13 cellular contexts compared by ENCODE assay signal in genomic region chr22:19096555-19096954, GRCh38. TPM values are rescaled to one million over a fixed set of nuclear protein-coding genes. Genes with fewer than 3 reads are reported as not detected.
DNase-seq lines count a peak whose midpoint lies in the region; ATAC-seq and TF ChIP-seq lines count a peak whose summit lies in the region.
"Had no signal": no experiment of that assay in that cellular context is flagged by ENCODE, and none has a peak within 500 bp of the region (broad histone marks: within the 10 kb centered on the region; RNA-seq: fewer than 3 reads in every experiment).

No MANE protein-coding gene starts in this region.

- H3K36me3 ChIP-seq in CD8-positive, alpha-beta T cell (ENCODE audit: insufficient read depth, low read length): peaks cover 11% of the 10 kb centered on the region

- DNase-seq in CD8-positive, alpha-beta T cell: no peak
- no peak for DNase-seq in central memory CD8-positive, alpha-beta T cell (ENCODE audit: low spot score in 2 of 2)
- DNase-seq in stimulated activated effector memory CD8-positive, alpha-beta T cell treated with anti-CD3 and anti-CD28 coated beads, Interleukin-12 subunit alpha, Interleukin-12 subunit beta, amount 100 ng/mL, for 72 hours (ENCODE audit: low spot score in 2 of 2): no peak
- DNase-seq in NCI-H82 (lab: John Stamatoyannopoulos, UW) (no peak), GOT3 (lab: John Stamatoyannopoulos, UW) (no peak)
- DNase-seq: BE2C, DMS53, IMR-90 had no signal

- ATAC-seq in CD8-positive, alpha-beta T cell: no peak
- ATAC-seq in central memory CD8-positive, alpha-beta T cell (replicated peaks; ENCODE audit: extremely low read depth, poor library complexity, severe bottlenecking): no peak
- no peak for ATAC-seq in stimulated activated effector memory CD8-positive, alpha-beta T cell treated with anti-CD3 and anti-CD28 coated beads, Interleukin-12 subunit alpha, Interleukin-12 subunit beta, amount 100 ng/mL, for 72 hours
- ATAC-seq: A549, HCT116 had no signal

- H3K27ac Mint-ChIP-seq in CD8-positive, alpha-beta T cell: peak overlapping the region; percentile 88
- peak overlapping the region in 2 of 3 donors; percentile 2 to 69 for H3K27ac Mint-ChIP-seq in IgD-negative memory B cell
- peak overlapping the region; percentile 9 for H3K27ac Mint-ChIP-seq in central memory CD8-positive, alpha-beta T cell (ENCODE audit: low read depth)
- peak overlapping the region; percentile 4 for H3K27ac Mint-ChIP-seq in stimulated activated effector memory CD8-positive, alpha-beta T cell treated with anti-CD3 and anti-CD28 coated beads, Interleukin-12 subunit alpha, Interleukin-12 subunit beta, amount 100 ng/mL, for 72 hours

- no peak for TF ChIP-seq CTCF in CD8-positive, alpha-beta T cell (IDR thresholded peaks at IDR 0.05)

- CTCF ChIA-PET in CD8-positive, alpha-beta T cell (lab: Charles Lee): interaction anchor here (1.7 kb wide), 1 partner anchor 11 kb away, joined by 3 read pairs; no protein-coding TSS in a partner anchor

- POLR2A ChIA-PET in CD8-positive, alpha-beta T cell (lab: Charles Lee): no interaction called here

- no peaks in the 10 kb centered on the region for H3K27me3 ChIP-seq in CD8-positive, alpha-beta T cell (ENCODE audit: insufficient read depth, low read length)
- H3K27me3 ChIP-seq: BE2C had no signal

- H3K4me3 ChIP-seq in CD8-positive, alpha-beta T cell (ENCODE audit: low read depth, low read length): no peak overlapping the region
- H3K4me3 ChIP-seq: A549 had no signal

- intact Hi-C loops in CD8-positive, alpha-beta T cell (cut with DNase I, micrococcal nuclease): no loop called here

- no peaks in the 10 kb centered on the region for H3K27me3 Mint-ChIP-seq in CD8-positive, alpha-beta T cell (ENCODE audit: low read depth)
- H3K27me3 Mint-ChIP-seq in IgD-negative memory B cell: no peaks in the 10 kb centered on the region
- H3K27me3 Mint-ChIP-seq in central memory CD8-positive, alpha-beta T cell: no peaks in the 10 kb centered on the region

- H3K4me3 Mint-ChIP-seq in CD8-positive, alpha-beta T cell: no peak overlapping the region
- H3K4me3 Mint-ChIP-seq in IgD-negative memory B cell: no peak overlapping the region
- H3K4me3 Mint-ChIP-seq in central memory CD8-positive, alpha-beta T cell: no peak overlapping the region
- H3K4me3 Mint-ChIP-seq in stimulated activated effector memory CD8-positive, alpha-beta T cell treated with anti-CD3 and anti-CD28 coated beads, Interleukin-12 subunit alpha, Interleukin-12 subunit beta, amount 100 ng/mL, for 72 hours: no peak overlapping the region

- no peaks in the 10 kb centered on the region for H3K9me3 Mint-ChIP-seq in CD8-positive, alpha-beta T cell
- no peaks in the 10 kb centered on the region for H3K9me3 Mint-ChIP-seq in IgD-negative memory B cell
- H3K9me3 Mint-ChIP-seq in central memory CD8-positive, alpha-beta T cell: no peaks in the 10 kb centered on the region
- no peaks in the 10 kb centered on the region for H3K9me3 Mint-ChIP-seq in stimulated activated effector memory CD8-positive, alpha-beta T cell treated with anti-CD3 and anti-CD28 coated beads, Interleukin-12 subunit alpha, Interleukin-12 subunit beta, amount 100 ng/mL, for 72 hours

- H3K4me1 ChIP-seq in CD8-positive, alpha-beta T cell (ENCODE audit: insufficient read depth, low read length): peaks cover 6% of the 10 kb centered on the region
- H3K4me1 ChIP-seq: A549, BE2C had no signal

- peaks cover 46% of the 10 kb centered on the region for H3K4me1 Mint-ChIP-seq in CD8-positive, alpha-beta T cell (ENCODE audit: low read depth)
- peaks cover 7 to 11% (median 9%) of the 10 kb centered on the region in 3 donors for H3K4me1 Mint-ChIP-seq in IgD-negative memory B cell
- peaks cover 29% of the 10 kb centered on the region for H3K4me1 Mint-ChIP-seq in central memory CD8-positive, alpha-beta T cell
- H3K4me1 Mint-ChIP-seq in stimulated activated effector memory CD8-positive, alpha-beta T cell treated with anti-CD3 and anti-CD28 coated beads, Interleukin-12 subunit alpha, Interleukin-12 subunit beta, amount 100 ng/mL, for 72 hours: peaks cover 28% of the 10 kb centered on the region

- H3K36me3 Mint-ChIP-seq in CD8-positive, alpha-beta T cell: peaks cover 40% of the 10 kb centered on the region
- H3K36me3 Mint-ChIP-seq in IgD-negative memory B cell: peaks cover 5% of the 10 kb centered on the region
- H3K36me3 Mint-ChIP-seq in central memory CD8-positive, alpha-beta T cell (ENCODE audit: insufficient read depth): peaks cover 13% of the 10 kb centered on the region
- H3K36me3 Mint-ChIP-seq in stimulated activated effector memory CD8-positive, alpha-beta T cell treated with anti-CD3 and anti-CD28 coated beads, Interleukin-12 subunit alpha, Interleukin-12 subunit beta, amount 100 ng/mL, for 72 hours: peaks cover 21% of the 10 kb centered on the region

- H3K9me3 ChIP-seq in CD8-positive, alpha-beta T cell (ENCODE audit: low read length): no peaks in the 10 kb centered on the region
- H3K9me3 ChIP-seq: A549, BE2C had no signal

- H3K27ac ChIP-seq in CD8-positive, alpha-beta T cell (ENCODE audit: low read depth, low read length): no peak overlapping the region
- H3K27ac ChIP-seq: A549, C4-2B had no signal

RNA-seq across cellular contexts. Expression of gene DGCR2, which starts 25.7 kb away (rescaled TPM):
- 10 to 100 TPM; 29.6 to 32.4 TPM for total RNA-seq in CD8-positive, alpha-beta T cell
- polyA plus RNA-seq in IgD-negative memory B cell: 29.1 TPM

RNA-seq across cellular contexts. Expression of gene TSSK2, which starts 34.6 kb away (rescaled TPM):
- under 1 TPM; 0.25 to 0.27 TPM for total RNA-seq in CD8-positive, alpha-beta T cell
- not detected for polyA plus RNA-seq in IgD-negative memory B cell
- total RNA-seq: IMR-90 had no signal
- polyA plus RNA-seq: A549, AG04450, IMR-90 had no signal

RNA-seq across cellular contexts. Expression of gene ESS2, which starts 47.9 kb away (rescaled TPM):
- 10 to 100 TPM; 62.5 to 65.5 TPM for total RNA-seq in CD8-positive, alpha-beta T cell
- 12.5 TPM for polyA plus RNA-seq in IgD-negative memory B cell

RNA-seq across cellular contexts. Expression of gene GSC2, which starts 53.5 kb away (rescaled TPM):
- not detected for total RNA-seq in CD8-positive, alpha-beta T cell
- not detected for polyA plus RNA-seq in IgD-negative memory B cell
- total RNA-seq: IMR-90 had no signal
- polyA plus RNA-seq: A549, AG04450, IMR-90 had no signal

Comparison
In these comparisons a context has a peak if more than half of its experiments do, and no peak if none do; other contexts are left out.
1. H3K27ac Mint-ChIP-seq: peak in every context shown above with its lines; median percentile 88 in CD8-positive, alpha-beta T cell; 36 in IgD-negative memory B cell; 9 in central memory CD8-positive, alpha-beta T cell; 4 in stimulated activated effector memory CD8-positive, alpha-beta T cell treated with anti-CD3 and anti-CD28 coated beads, Interleukin-12 subunit alpha, Interleukin-12 subunit beta, amount 100 ng/mL, for 72 hours.